In the genomic region with DNA sequence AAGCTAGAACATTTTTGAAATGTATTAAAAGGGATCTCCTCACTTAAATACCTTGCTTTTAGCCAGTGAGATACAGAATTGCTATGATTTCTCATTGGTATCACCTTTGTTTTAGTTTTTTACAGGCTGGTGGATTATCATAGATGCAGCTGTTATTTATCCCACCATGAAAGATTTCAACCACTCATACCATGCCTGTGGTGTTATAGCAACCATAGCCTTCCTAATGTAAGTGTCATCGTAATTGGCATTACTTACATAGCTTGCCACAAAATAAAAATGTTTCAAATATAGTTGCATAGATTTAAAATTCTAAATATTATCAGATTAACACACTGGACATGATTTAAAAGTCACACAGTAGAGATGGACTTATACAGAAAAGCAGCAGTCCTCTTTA, we compare ENCODE assay signal across 19 cellular contexts. TPM values are rescaled to one million over a fixed set of nuclear protein-coding genes. Genes with fewer than 3 reads are reported as not detected.
A peak's percentile ranks its signal among the peaks of the same experiment; 100 is the strongest.
DNase-seq lines count a peak whose midpoint lies in the region; ATAC-seq and TF ChIP-seq lines count a peak whose summit lies in the region.
"Had no signal": no experiment of that assay in that cellular context is flagged by ENCODE, and none has a peak within 500 bp of the region (broad histone marks: within the 10 kb centered on the region; RNA-seq: fewer than 3 reads in every experiment).

No MANE protein-coding gene starts in this region.

- H3K79me2 ChIP-seq in mammary epithelial cell (ENCODE audit: insufficient read depth, low read length) = peaks cover 69% of the 10 kb centered on the region

- DNase-seq in MCF 10A (ENCODE audit: unreplicated experiment) = no peak
- no peak for DNase-seq in mammary epithelial cell
- DNase-seq in RWPE2 (ENCODE audit: low spot score) = no peak
- peak; percentile 61 for DNase-seq in myocyte (ENCODE audit: low read depth)
- no peak for DNase-seq in stimulated activated effector memory CD8-positive, alpha-beta T cell treated with anti-CD3 and anti-CD28 coated beads, Interleukin-12 subunit alpha, Interleukin-12 subunit beta, amount 100 ng/mL, for 72 hours (ENCODE audit: low spot score in 2 of 2)
- no peak for DNase-seq in stimulated activated CD4-positive, alpha-beta T cell treated with anti-CD3 and anti-CD28 coated beads, Interleukin-4, amount 100 ng/mL, for 1 hour
- DNase-seq in stimulated activated naive CD8-positive, alpha-beta T cell treated with anti-CD3 and anti-CD28 coated beads, Interleukin-15, amount 100 ng/mL, for 72 hours = no peak
- DNase-seq: 8988T, GOT3, KBM-7, NCI-H1694, NCI-H2081, NCI-H446 treated with DMSO at 0.1 percent for 48 hours, NCI-H526 treated with DMSO at 0.1 percent for 48 hours, OCI-M1, Right ventricle myocardium superior had no signal

- H3K4me2 ChIP-seq in mammary epithelial cell (ENCODE audit: insufficient read depth, low read depth, low read length) = no peak overlapping the region

- TF ChIP-seq CTCF in MCF 10A (IDR thresholded peaks at IDR 0.05; ENCODE audit: unreplicated experiment) (no peak), mammary epithelial cell (conservative IDR thresholded peaks at IDR 0.05 in 1 of 2, IDR thresholded peaks at IDR 0.05 in 1 of 2; ENCODE audit: extremely low read depth in 1 of 2, insufficient read depth in 1 of 2, low read depth in 1 of 2, low read length in 2 of 2) (no peak), RWPE2 (IDR thresholded peaks at IDR 0.05; ENCODE audit: poor library complexity, severe bottlenecking) (no peak)

- POLR2A ChIA-PET in MCF 10A (lab: Yijun Ruan, JAX) = interaction anchor here (1.0 to 3.8 kb wide), 4 partner anchors 95 to 111 kb away, joined by 3 to 23 read pairs (median 10); partner anchors contain the start of genes RSRP1 and SYF2

- H3K4me1 ChIP-seq in mammary epithelial cell (ENCODE audit: insufficient read depth, low read length) = peaks cover 25% of the 10 kb centered on the region
- H3K4me1 ChIP-seq in RWPE2 (ENCODE audit: insufficient read depth, poor library complexity, severe bottlenecking) = peaks cover 25% of the 10 kb centered on the region

- H3K27me3 Mint-ChIP-seq in MCF 10A (ENCODE audit: insufficient read depth, unreplicated experiment) = no peaks in the 10 kb centered on the region
- no peaks in the 10 kb centered on the region for H3K27me3 Mint-ChIP-seq in stimulated activated naive CD8-positive, alpha-beta T cell treated with anti-CD3 and anti-CD28 coated beads, Interleukin-15, amount 100 ng/mL, for 72 hours
- H3K27me3 Mint-ChIP-seq: B cell had no signal

- 100% methylated on average over 1 of the region's 1 CpG for WGBS in mammary epithelial cell (ENCODE audit: low coverage, missing lambda C conversion rate)

- H3K36me3 ChIP-seq in mammary epithelial cell (ENCODE audit: insufficient read depth, low read length) = peaks cover 9% of the 10 kb centered on the region
- H3K36me3 ChIP-seq in RWPE2 (ENCODE audit: low read depth) = peaks cover 62% of the 10 kb centered on the region

- no peak overlapping the region for H2AFZ ChIP-seq in mammary epithelial cell (ENCODE audit: low read depth, low read length)

- in situ Hi-C loops in mammary epithelial cell (cut with MboI; ENCODE audit: low sequenced_read_pairs in 2 of 2) = loop anchor here in 1 of 2 donors (10.0 kb wide), 1 partner anchor 98 kb away; the partner anchor contains the start of gene RSRP1

- H3K9me3 Mint-ChIP-seq in MCF 10A (ENCODE audit: unreplicated experiment) = no peaks in the 10 kb centered on the region
- no peaks in the 10 kb centered on the region for H3K9me3 Mint-ChIP-seq in stimulated activated effector memory CD8-positive, alpha-beta T cell treated with anti-CD3 and anti-CD28 coated beads, Interleukin-12 subunit alpha, Interleukin-12 subunit beta, amount 100 ng/mL, for 72 hours
- H3K9me3 Mint-ChIP-seq in stimulated activated naive CD8-positive, alpha-beta T cell treated with anti-CD3 and anti-CD28 coated beads, Interleukin-15, amount 100 ng/mL, for 72 hours = no peaks in the 10 kb centered on the region
- H3K9me3 Mint-ChIP-seq: CD14-positive monocyte had no signal

- dilution Hi-C loops in mammary epithelial cell (cut with HindIII; ENCODE audit: low sequenced_read_pairs) = loop anchor here (5.0 to 10.0 kb wide), 2 partner anchors 84 to 118 kb away; no protein-coding TSS in a partner anchor

- no peak overlapping the region for H3K4me3 Mint-ChIP-seq in MCF 10A (ENCODE audit: unreplicated experiment)
- H3K4me3 Mint-ChIP-seq in stimulated activated effector memory CD8-positive, alpha-beta T cell treated with anti-CD3 and anti-CD28 coated beads, Interleukin-12 subunit alpha, Interleukin-12 subunit beta, amount 100 ng/mL, for 72 hours = no peak overlapping the region
- H3K4me3 Mint-ChIP-seq in stimulated activated naive CD8-positive, alpha-beta T cell treated with anti-CD3 and anti-CD28 coated beads, Interleukin-15, amount 100 ng/mL, for 72 hours = no peak overlapping the region
- H3K4me3 Mint-ChIP-seq: B cell, CD14-positive monocyte had no signal

- no peak overlapping the region for H3K9ac ChIP-seq in mammary epithelial cell (ENCODE audit: insufficient read depth, low read length)

- H3K27ac ChIP-seq in mammary epithelial cell (ENCODE audit: insufficient read depth, low read depth, low read length) = no peak overlapping the region
- H3K27ac ChIP-seq in RWPE2 (ENCODE audit: poor library complexity, severe bottlenecking) = peak overlapping the region; percentile 22

- CTCF ChIA-PET in MCF 10A (lab: Yijun Ruan, JAX) (interaction anchor here (0.5 kb wide), 1 partner anchor 505 kb away, joined by 3 read pairs; no protein-coding TSS in a partner anchor), mammary epithelial cell (lab: Charles Lee; ENCODE audit: low non-redundant PET) (interaction anchor here (0.6 kb wide), 1 partner anchor 89 kb away, joined by 3 read pairs; no protein-coding TSS in a partner anchor)

- H3K4me3 ChIP-seq in mammary epithelial cell (replicated peaks in 1 of 3; ENCODE audit: insufficient read depth in 1 of 3, low read depth in 2 of 3, low read length in 3 of 3) (no peak overlapping the region), RWPE2 (ENCODE audit: severe bottlenecking) (no peak overlapping the region)

- no peaks in the 10 kb centered on the region for H3K27me3 ChIP-seq in mammary epithelial cell (ENCODE audit: insufficient read depth, low read length)
- no peaks in the 10 kb centered on the region for H3K27me3 ChIP-seq in RWPE2 (ENCODE audit: insufficient read depth, poor library complexity, severe bottlenecking)

- H3K9me3 ChIP-seq in mammary epithelial cell (replicated peaks; ENCODE audit: insufficient read depth, low read length) = no peaks in the 10 kb centered on the region
- no peaks in the 10 kb centered on the region for H3K9me3 ChIP-seq in RWPE2 (ENCODE audit: severe bottlenecking)

- peaks cover 48% of the 10 kb centered on the region for H3K36me3 Mint-ChIP-seq in MCF 10A (ENCODE audit: insufficient read depth, unreplicated experiment)
- H3K36me3 Mint-ChIP-seq in stimulated activated effector memory CD8-positive, alpha-beta T cell treated with anti-CD3 and anti-CD28 coated beads, Interleukin-12 subunit alpha, Interleukin-12 subunit beta, amount 100 ng/mL, for 72 hours = peaks cover 95% of the 10 kb centered on the region

- ATAC-seq in RWPE2 (ENCODE audit: low read depth) = no peak
- ATAC-seq in stimulated activated effector memory CD8-positive, alpha-beta T cell treated with anti-CD3 and anti-CD28 coated beads, Interleukin-12 subunit alpha, Interleukin-12 subunit beta, amount 100 ng/mL, for 72 hours = no peak
- no peak for ATAC-seq in stimulated activated naive CD8-positive, alpha-beta T cell treated with anti-CD3 and anti-CD28 coated beads, Interleukin-15, amount 100 ng/mL, for 72 hours
- ATAC-seq in GM18517 (IDR thresholded peaks at IDR 0.05; ENCODE audit: unreplicated experiment) = no peak

- intact Hi-C loops in MCF 10A (cut with micrococcal nuclease) (no loop called here), mammary epithelial cell (cut with micrococcal nuclease) (no loop called here)

- H3K4me1 Mint-ChIP-seq in MCF 10A (ENCODE audit: insufficient read depth, unreplicated experiment) = peaks cover 17% of the 10 kb centered on the region
- peaks cover 31% of the 10 kb centered on the region for H3K4me1 Mint-ChIP-seq in stimulated activated effector memory CD8-positive, alpha-beta T cell treated with anti-CD3 and anti-CD28 coated beads, Interleukin-12 subunit alpha, Interleukin-12 subunit beta, amount 100 ng/mL, for 72 hours
- H3K4me1 Mint-ChIP-seq in stimulated activated naive CD8-positive, alpha-beta T cell treated with anti-CD3 and anti-CD28 coated beads, Interleukin-15, amount 100 ng/mL, for 72 hours = peaks cover 49% of the 10 kb centered on the region

- BruUV-seq in MCF 10A (replicated peaks; lab: Mats Ljungman, UMichigan) (no TSS peak), mammary epithelial cell (replicated peaks; lab: Mats Ljungman, UMichigan) (no TSS peak)

- H4K20me1 ChIP-seq in mammary epithelial cell (ENCODE audit: insufficient read depth, low read length) = no peaks in the 10 kb centered on the region

- H3K27ac Mint-ChIP-seq in MCF 10A (ENCODE audit: low read depth, unreplicated experiment) = peak overlapping the region; percentile 10
- peak overlapping the region; percentile 1 for H3K27ac Mint-ChIP-seq in stimulated activated effector memory CD8-positive, alpha-beta T cell treated with anti-CD3 and anti-CD28 coated beads, Interleukin-12 subunit alpha, Interleukin-12 subunit beta, amount 100 ng/mL, for 72 hours
- no peak overlapping the region for H3K27ac Mint-ChIP-seq in stimulated activated naive CD8-positive, alpha-beta T cell treated with anti-CD3 and anti-CD28 coated beads, Interleukin-15, amount 100 ng/mL, for 72 hours
- H3K27ac Mint-ChIP-seq: B cell had no signal

RNA-seq across cellular contexts. Expression of gene TMEM50A, which starts 4.7 kb away (rescaled TPM):
- total RNA-seq in MCF 10A (2022) = 88.3 and 107 TPM in 2 replicates
- total RNA-seq in mammary epithelial cell = 100 to 1,000 TPM in 1 of 2 donors, 10 to 100 TPM in 1; 94.1 to 102 TPM
- polyA plus RNA-seq in mammary epithelial cell = 60.7 TPM
- 72.8 TPM for polyA minus RNA-seq in mammary epithelial cell
- 117 and 160 TPM in 2 replicates for total RNA-seq in myocyte
- polyA plus RNA-seq in myocyte (2012) = 148 TPM

Comparison
In these comparisons a context has a peak if more than half of its experiments do, and no peak if none do; other contexts are left out.
1. H3K27ac Mint-ChIP-seq: peak in MCF 10A (single experiment) and stimulated activated effector memory CD8-positive, alpha-beta T cell treated with anti-CD3 and anti-CD28 coated beads, Interleukin-12 subunit alpha, Interleukin-12 subunit beta, amount 100 ng/mL, for 72 hours (single experiment); none in stimulated activated naive CD8-positive, alpha-beta T cell treated with anti-CD3 and anti-CD28 coated beads, Interleukin-15, amount 100 ng/mL, for 72 hours (0 of 2).